ENCODE assay signal across 1 cellular context in genomic region chr16:4265676-4266075, GRCh38.
TF ChIP-seq lines count a peak whose summit lies in the region.

No MANE protein-coding gene starts in this region.

TF ChIP-seq in HepG2, 621 proteins besides CTCF, POLR2A, EP300 and RAD21:
- TF ChIP-seq HNRNPL (IDR thresholded peaks at IDR 0.05; ENCODE audit: low read depth, low read length) (0 out of 2 replicates have a peak, but pooled peaks have one; percentile 32), SOX6 (IDR thresholded peaks at IDR 0.05) (no peak), SOX6 (CRISPR knock-in tag; IDR thresholded peaks at IDR 0.05) (no peak), ZBTB33 (CRISPR knock-in tag; IDR thresholded peaks at IDR 0.05) (peak; percentile 72), ZSCAN9 (CRISPR knock-in tag; IDR thresholded peaks at IDR 0.05; ENCODE audit: borderline replicate concordance) (no peak)
- TF ChIP-seq, protein P1, sequence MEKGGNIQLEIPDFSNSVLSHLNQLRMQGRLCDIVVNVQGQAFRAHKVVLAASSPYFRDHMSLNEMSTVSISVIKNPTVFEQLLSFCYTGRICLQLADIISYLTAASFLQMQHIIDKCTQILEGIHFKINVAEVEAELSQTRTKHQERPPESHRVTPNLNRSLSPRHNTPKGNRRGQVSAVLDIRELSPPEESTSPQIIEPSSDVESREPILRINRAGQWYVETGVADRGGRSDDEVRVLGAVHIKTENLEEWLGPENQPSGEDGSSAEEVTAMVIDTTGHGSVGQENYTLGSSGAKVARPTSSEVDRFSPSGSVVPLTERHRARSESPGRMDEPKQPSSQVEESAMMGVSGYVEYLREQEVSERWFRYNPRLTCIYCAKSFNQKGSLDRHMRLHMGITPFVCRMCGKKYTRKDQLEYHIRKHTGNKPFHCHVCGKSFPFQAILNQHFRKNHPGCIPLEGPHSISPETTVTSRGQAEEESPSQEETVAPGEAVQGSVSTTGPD (CRISPR knock-in tag; IDR thresholded peaks at IDR 0.05), result no peak
